ENCODE assay signal across 8 cellular contexts in the genomic region with DNA sequence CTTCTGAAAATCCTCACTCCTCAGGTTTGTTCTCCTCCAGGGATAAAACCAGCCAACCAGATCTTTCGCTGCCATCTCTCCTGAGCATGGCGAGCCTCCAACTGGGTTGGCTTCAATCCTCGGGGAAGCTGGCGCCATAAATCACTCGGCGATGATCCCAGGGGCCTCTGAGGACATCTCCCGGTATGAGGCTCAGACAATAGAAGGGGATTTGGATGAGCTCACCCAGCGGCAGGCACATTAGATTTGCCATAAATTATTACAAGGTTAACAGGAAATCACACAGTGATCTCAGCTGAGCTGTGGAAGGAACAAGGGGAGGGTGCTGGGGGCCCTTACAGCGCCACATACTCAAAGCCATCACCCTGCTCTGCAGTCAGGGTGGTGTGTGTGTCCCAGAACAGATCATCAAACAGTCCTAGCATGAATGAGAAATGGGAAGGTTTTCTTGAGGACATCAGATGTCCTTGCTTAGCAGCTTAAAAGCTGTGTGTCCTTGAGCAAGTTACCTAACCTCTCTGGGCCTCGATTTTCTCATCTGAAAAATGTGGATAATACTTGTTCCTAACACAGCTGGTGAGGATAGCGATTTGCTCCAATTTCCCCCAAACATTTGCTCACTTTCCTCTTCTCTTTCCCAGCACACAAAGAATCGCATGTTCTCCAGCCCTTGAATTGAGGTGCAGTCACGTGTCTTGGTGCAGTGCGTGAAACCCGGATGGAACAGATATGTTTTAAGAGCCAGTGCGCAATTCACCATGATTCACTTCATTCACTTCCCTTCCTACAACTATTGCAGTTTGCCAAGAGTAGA.
A peak's percentile ranks its signal among the peaks of the same experiment; 100 is the strongest.
DNase-seq lines count a peak whose midpoint lies in the region; ATAC-seq and TF ChIP-seq lines count a peak whose summit lies in the region.

No MANE protein-coding gene starts in this region.

- H3K27ac Mint-ChIP-seq in stimulated activated naive B cell treated with anti-CD40 and anti-IgM and Interleukin-4, amounts not matched to agents 10 μg/mL and 1 μg/mL and 100 μg/mL, for 72 hours: peak overlapping the region; percentile 33

- H3K4me1 Mint-ChIP-seq in stimulated activated naive B cell treated with anti-CD40 and anti-IgM and Interleukin-4, amounts not matched to agents 10 μg/mL and 1 μg/mL and 100 μg/mL, for 72 hours: peaks cover 9 to 11% of the 10 kb centered on the region in 2 donors

- ATAC-seq in stimulated activated naive B cell treated with anti-CD40 and anti-IgM and Interleukin-4, amounts not matched to agents 10 μg/mL and 1 μg/mL and 100 μg/mL, for 72 hours (replicated peaks): no peak
- ATAC-seq in HG03025 (IDR thresholded peaks at IDR 0.05; ENCODE audit: low FRiP score, unreplicated experiment): no peak

- no peaks in the 10 kb centered on the region for H3K9me3 ChIP-seq in left ventricle myocardium inferior (replicated peaks)

- H3K4me1 ChIP-seq in left ventricle myocardium inferior: peaks cover 21% of the 10 kb centered on the region

- H3K4me3 Mint-ChIP-seq in stimulated activated naive B cell treated with anti-CD40 and anti-IgM and Interleukin-4, amounts not matched to agents 10 μg/mL and 1 μg/mL and 100 μg/mL, for 72 hours: no peak overlapping the region

- no peaks in the 10 kb centered on the region for H3K27me3 ChIP-seq in left ventricle myocardium inferior (ENCODE audit: low read depth)

- DNase-seq in SIG-M5 treated with dmso at 0.1 percent for 504 hours (lab: John Stamatoyannopoulos, UW; ENCODE audit: unreplicated experiment): peak; percentile 60
- DNase-seq in SIG-M5 (lab: John Stamatoyannopoulos, UW): no peak
- peak; percentile 96 for DNase-seq in SHP77 treated with DMSO at 0.1 percent for 48 hours (lab: John Stamatoyannopoulos, UW)
- DNase-seq in left ventricle myocardium inferior: peak; percentile 66
- no peak for DNase-seq in stimulated activated naive B cell treated with anti-CD40 and anti-IgM and Interleukin-4, amounts not matched to agents 10 μg/mL and 1 μg/mL and 100 μg/mL, for 72 hours
- no peak for DNase-seq in AG08396 (ENCODE audit: low spot score)
- DNase-seq in germinal center (ENCODE audit: low spot score): no peak

- TF ChIP-seq CTCF in left ventricle myocardium inferior (IDR thresholded peaks at IDR 0.05; ENCODE audit: borderline replicate concordance): no peak

- intact Hi-C loops in left ventricle myocardium inferior (cut with micrococcal nuclease): no loop called here

- no peak overlapping the region for H3K4me3 ChIP-seq in left ventricle myocardium inferior

- no peaks in the 10 kb centered on the region for H3K36me3 ChIP-seq in left ventricle myocardium inferior

- H3K9me3 Mint-ChIP-seq in stimulated activated naive B cell treated with anti-CD40 and anti-IgM and Interleukin-4, amounts not matched to agents 10 μg/mL and 1 μg/mL and 100 μg/mL, for 72 hours: peaks cover 0 to 2% of the 10 kb centered on the region in 2 donors

- H3K27ac ChIP-seq in left ventricle myocardium inferior (replicated peaks): peak overlapping the region; percentile 76

- no peaks in the 10 kb centered on the region for H3K36me3 Mint-ChIP-seq in stimulated activated naive B cell treated with anti-CD40 and anti-IgM and Interleukin-4, amounts not matched to agents 10 μg/mL and 1 μg/mL and 100 μg/mL, for 72 hours

- peaks cover 9 to 13% of the 10 kb centered on the region in 2 donors for H3K27me3 Mint-ChIP-seq in stimulated activated naive B cell treated with anti-CD40 and anti-IgM and Interleukin-4, amounts not matched to agents 10 μg/mL and 1 μg/mL and 100 μg/mL, for 72 hours

Comparison
In these comparisons a context has a peak if more than half of its experiments do, and no peak if none do; other contexts are left out.
1. DNase-seq: peak in SIG-M5 treated with dmso at 0.1 percent for 504 hours (single experiment), SHP77 treated with DMSO at 0.1 percent for 48 hours (single experiment) and left ventricle myocardium inferior (single experiment); none in SIG-M5 (single experiment), stimulated activated naive B cell treated with anti-CD40 and anti-IgM and Interleukin-4, amounts not matched to agents 10 μg/mL and 1 μg/mL and 100 μg/mL, for 72 hours (single experiment), AG08396 (single experiment) and germinal center (single experiment).